In genomic region chr15:89745768-89746167, GRCh38 we compare ENCODE assay signal across 33 cellular contexts. TPM values are rescaled to one million over a fixed set of nuclear protein-coding genes. Genes with fewer than 3 reads are reported as not detected.
"Had no signal": no experiment of that assay in that cellular context is flagged by ENCODE, and none has a peak within 500 bp of the region (broad histone marks: within the 10 kb centered on the region; RNA-seq: fewer than 3 reads in every experiment).

No MANE protein-coding gene starts in this region.

- ATAC-seq: left lung; lower lobe of right lung; naive thymus-derived CD8-positive, alpha-beta T cell; right lobe of liver; stimulated activated memory B cell treated with anti-CD40 and anti-IgM and Interleukin-4, amounts not matched to agents 10 μg/mL and 1 μg/mL and 100 μg/mL, for 72 hours; stimulated activated naive CD8-positive, alpha-beta T cell treated with anti-CD3 and anti-CD28 coated beads, Interleukin-15, amount 100 ng/mL, for 72 hours had no signal

- H3K27ac ChIP-seq: left lung, lower lobe of right lung, neutrophil, parathyroid adenoma, right atrium auricular region, right lobe of liver, tibial nerve, upper lobe of left lung, vagina had no signal

- H3K27me3 ChIP-seq: right atrium auricular region, right lobe of liver, vagina had no signal

- H3K4me1 ChIP-seq: parathyroid adenoma had no signal

- FAIRE-seq: kidney had no signal

- H3K9me3 ChIP-seq: left lung, lower lobe of right lung, neutrophil, right atrium auricular region, right lobe of liver, tibial nerve, upper lobe of left lung, vagina had no signal

- H2AFZ ChIP-seq: parathyroid adenoma had no signal

- H3K9ac ChIP-seq: parathyroid adenoma had no signal

- DNase-seq: hippocampal formation; kidney; left lung; lower lobe of right lung; mammary epithelial cell; mesenchymal stem cell; naive thymus-derived CD8-positive, alpha-beta T cell; occipital lobe; right lobe of liver; stimulated activated CD4-positive, alpha-beta T cell treated with anti-CD3 and anti-CD28 coated beads, Interleukin-1b, Interleukin-23, amount 100 ng/mL, for 48 hours; stimulated activated CD4-positive, alpha-beta T cell treated with anti-CD3 and anti-CD28 coated beads, Interleukin-2, amount 100 ng/mL, for 48 hours; stimulated activated CD4-positive, alpha-beta T cell treated with anti-CD3 and anti-CD28 coated beads, Interleukin-4, amount 100 ng/mL, for 4 hours; stimulated activated CD8-positive, alpha-beta memory T cell treated with anti-CD3 and anti-CD28 coated beads, Interleukin-4, amount 100 ng/mL, for 48 hours; stimulated activated naive CD4-positive, alpha-beta T cell treated with Interleukin-2 at 50 U/mL for 16 hours; stimulated activated naive CD8-positive, alpha-beta T cell treated with anti-CD3 and anti-CD28 coated beads, Interleukin-15, amount 100 ng/mL, for 72 hours had no signal

- H3K4me2 ChIP-seq: smooth muscle cell had no signal

- H3K79me2 ChIP-seq: parathyroid adenoma had no signal

- H3K4me3 ChIP-seq: left lung, lower lobe of right lung, right atrium auricular region, right lobe of liver, smooth muscle cell, tibial nerve, upper lobe of left lung, vagina had no signal

- H3K36me3 ChIP-seq: left lung, lower lobe of right lung, neutrophil, right atrium auricular region, right lobe of liver, tibial nerve, upper lobe of left lung, vagina had no signal

RNA-seq across cellular contexts. Expression of gene MESP1, which starts 5.3 kb away (rescaled TPM):
- total RNA-seq: smooth muscle cell, urinary bladder had no signal
- polyA plus RNA-seq: mammary epithelial cell had no signal

RNA-seq across cellular contexts. Expression of gene MESP2, which starts 30.4 kb away (rescaled TPM):
- total RNA-seq: liver; lower lobe of right lung; naive thymus-derived CD8-positive, alpha-beta T cell; occipital lobe; osteocyte; pulmonary artery endothelial cell; renal cortical epithelial cell; right atrium auricular region; skeletal muscle tissue; smooth muscle cell; temporal lobe; urinary bladder; vagina had no signal
- polyA plus RNA-seq: naive thymus-derived CD8-positive, alpha-beta T cell had no signal

RNA-seq across cellular contexts. Expression of gene WDR93, which starts 55.2 kb away (rescaled TPM):
- total RNA-seq: left colon, neural crest cell, posterior vena cava, right lobe of liver, skeletal muscle tissue, smooth muscle cell, urinary bladder, vagina had no signal
